1 cellular context compared by ENCODE assay signal in genomic region chr19:15296841-15297415, GRCh38.
TF ChIP-seq lines count a peak whose summit lies in the region.

No MANE protein-coding gene starts in this region.

TF ChIP-seq in HepG2, 621 proteins besides CTCF, POLR2A, EP300 and RAD21 (continues in another document):
- TF ChIP-seq ZBTB7B (CRISPR knock-in tag; IDR thresholded peaks at IDR 0.05): 0 out of 2 replicates have a peak, but pooled peaks have one; percentile 52
- TF ChIP-seq GTF2F1 (IDR thresholded peaks at IDR 0.05; ENCODE audit: low read length): no peak
- no peak for TF ChIP-seq ZBTB7A (CRISPR knock-in tag; IDR thresholded peaks at IDR 0.05)
- TF ChIP-seq RELA (CRISPR knock-in tag; IDR thresholded peaks at IDR 0.05): no peak
- TF ChIP-seq ZSCAN9 (CRISPR knock-in tag; IDR thresholded peaks at IDR 0.05; ENCODE audit: borderline replicate concordance): 0 out of 2 replicates have a peak, but pooled peaks have one; percentile 17
- TF ChIP-seq, protein P1, sequence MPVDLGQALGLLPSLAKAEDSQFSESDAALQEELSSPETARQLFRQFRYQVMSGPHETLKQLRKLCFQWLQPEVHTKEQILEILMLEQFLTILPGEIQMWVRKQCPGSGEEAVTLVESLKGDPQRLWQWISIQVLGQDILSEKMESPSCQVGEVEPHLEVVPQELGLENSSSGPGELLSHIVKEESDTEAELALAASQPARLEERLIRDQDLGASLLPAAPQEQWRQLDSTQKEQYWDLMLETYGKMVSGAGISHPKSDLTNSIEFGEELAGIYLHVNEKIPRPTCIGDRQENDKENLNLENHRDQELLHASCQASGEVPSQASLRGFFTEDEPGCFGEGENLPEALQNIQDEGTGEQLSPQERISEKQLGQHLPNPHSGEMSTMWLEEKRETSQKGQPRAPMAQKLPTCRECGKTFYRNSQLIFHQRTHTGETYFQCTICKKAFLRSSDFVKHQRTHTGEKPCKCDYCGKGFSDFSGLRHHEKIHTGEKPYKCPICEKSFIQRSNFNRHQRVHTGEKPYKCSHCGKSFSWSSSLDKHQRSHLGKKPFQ (CRISPR knock-in tag; IDR thresholded peaks at IDR 0.05; ENCODE audit: insufficient replicate concordance): peak; percentile 65
- no peak; the same call in 1 of the 2 replicates for TF ChIP-seq YEATS4 (CRISPR knock-in tag; IDR thresholded peaks at IDR 0.05; ENCODE audit: borderline replicate concordance)
- TF ChIP-seq SP2 (CRISPR knock-in tag; IDR thresholded peaks at IDR 0.05): no peak
- TF ChIP-seq ZNF644 (CRISPR knock-in tag; IDR thresholded peaks at IDR 0.05; ENCODE audit: low read depth): no peak
- peak; percentile 91 for TF ChIP-seq PATZ1 (CRISPR knock-in tag; IDR thresholded peaks at IDR 0.05)
- TF ChIP-seq ZNF7 (CRISPR knock-in tag; IDR thresholded peaks at IDR 0.05): no peak
- peak; percentile 98 for TF ChIP-seq PPARG (CRISPR knock-in tag; conservative IDR thresholded peaks at IDR 0.05)
- no peak for TF ChIP-seq BHLHE40 (IDR thresholded peaks at IDR 0.05; ENCODE audit: low read length)
- 0 out of 2 replicates have a peak, but pooled peaks have one; percentile 50 for TF ChIP-seq ZNF224 (CRISPR knock-in tag; IDR thresholded peaks at IDR 0.05)
- TF ChIP-seq FOSL1 (CRISPR knock-in tag; IDR thresholded peaks at IDR 0.05; ENCODE audit: borderline replicate concordance): no peak
- no peak for TF ChIP-seq MLXIP (CRISPR knock-in tag; IDR thresholded peaks at IDR 0.05; ENCODE audit: borderline replicate concordance)
- no peak for TF ChIP-seq ZNF12 (CRISPR knock-in tag; IDR thresholded peaks at IDR 0.05)
- no peak for TF ChIP-seq ZNF333 (CRISPR knock-in tag; IDR thresholded peaks at IDR 0.05; ENCODE audit: borderline replicate concordance)
- no peak for TF ChIP-seq ZNF383 (CRISPR knock-in tag; IDR thresholded peaks at IDR 0.05; ENCODE audit: borderline replicate concordance)
- 0 out of 2 replicates have a peak, but pooled peaks have one; percentile 17 for TF ChIP-seq ARNT2 (CRISPR knock-in tag; IDR thresholded peaks at IDR 0.05; ENCODE audit: low read depth)
- TF ChIP-seq MIER2 (CRISPR knock-in tag; IDR thresholded peaks at IDR 0.05): no peak
- TF ChIP-seq PHF8 (CRISPR knock-in tag; IDR thresholded peaks at IDR 0.05): no peak; the same call in 1 of the 2 replicates
- TF ChIP-seq, protein P2, sequence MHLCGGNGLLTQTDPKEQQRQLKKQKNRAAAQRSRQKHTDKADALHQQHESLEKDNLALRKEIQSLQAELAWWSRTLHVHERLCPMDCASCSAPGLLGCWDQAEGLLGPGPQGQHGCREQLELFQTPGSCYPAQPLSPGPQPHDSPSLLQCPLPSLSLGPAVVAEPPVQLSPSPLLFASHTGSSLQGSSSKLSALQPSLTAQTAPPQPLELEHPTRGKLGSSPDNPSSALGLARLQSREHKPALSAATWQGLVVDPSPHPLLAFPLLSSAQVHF (CRISPR knock-in tag; IDR thresholded peaks at IDR 0.05): no peak
- peak; percentile 77; the same call in 1 of the 2 replicates for TF ChIP-seq SOX5 (CRISPR knock-in tag; IDR thresholded peaks at IDR 0.05; ENCODE audit: borderline replicate concordance)
- TF ChIP-seq RXRA (CRISPR knock-in tag; IDR thresholded peaks at IDR 0.05): peak; percentile 9; the same call in 1 of the 2 replicates
- peak; percentile 42; the same call in 1 of the 3 replicates for TF ChIP-seq MXI1 (IDR thresholded peaks at IDR 0.05; ENCODE audit: borderline replicate concordance, low read depth, low read length)
- TF ChIP-seq ZNF280D (CRISPR knock-in tag; IDR thresholded peaks at IDR 0.05): peak; percentile 68
- peak; percentile 28; the same call in 1 of the 2 replicates for TF ChIP-seq KAT7 (CRISPR knock-in tag; IDR thresholded peaks at IDR 0.05; ENCODE audit: borderline replicate concordance)
- no peak for TF ChIP-seq ATF7 (IDR thresholded peaks at IDR 0.05)
- no peak for TF ChIP-seq ATF7 (CRISPR knock-in tag; IDR thresholded peaks at IDR 0.05)
- TF ChIP-seq RBAK (CRISPR knock-in tag; IDR thresholded peaks at IDR 0.05): 0 out of 2 replicates have a peak, but pooled peaks have one; percentile 16
- no peak; the same call in 1 of the 2 replicates for TF ChIP-seq ZNF431 (CRISPR knock-in tag; IDR thresholded peaks at IDR 0.05; ENCODE audit: borderline replicate concordance, low read depth)
- TF ChIP-seq MAX (IDR thresholded peaks at IDR 0.05): peak; percentile 0; the same call in 1 of the 2 replicates
- no peak for TF ChIP-seq ZNF607 (CRISPR knock-in tag; IDR thresholded peaks at IDR 0.05; ENCODE audit: borderline replicate concordance)
- TF ChIP-seq ZNF761 (CRISPR knock-in tag; conservative IDR thresholded peaks at IDR 0.05): no peak
- TF ChIP-seq FOSL2 (CRISPR knock-in tag; IDR thresholded peaks at IDR 0.05): no peak
- peak; percentile 76 for TF ChIP-seq NCOA2 (CRISPR knock-in tag; IDR thresholded peaks at IDR 0.05)
- TF ChIP-seq PRPF4 (IDR thresholded peaks at IDR 0.05; ENCODE audit: low read depth, low read length, poor library complexity, severe bottlenecking): no peak
- TF ChIP-seq GATAD2A (CRISPR knock-in tag; IDR thresholded peaks at IDR 0.05): peak; percentile 89
- no peak for TF ChIP-seq STAT5B (CRISPR knock-in tag; IDR thresholded peaks at IDR 0.05)
- TF ChIP-seq, protein P3, sequence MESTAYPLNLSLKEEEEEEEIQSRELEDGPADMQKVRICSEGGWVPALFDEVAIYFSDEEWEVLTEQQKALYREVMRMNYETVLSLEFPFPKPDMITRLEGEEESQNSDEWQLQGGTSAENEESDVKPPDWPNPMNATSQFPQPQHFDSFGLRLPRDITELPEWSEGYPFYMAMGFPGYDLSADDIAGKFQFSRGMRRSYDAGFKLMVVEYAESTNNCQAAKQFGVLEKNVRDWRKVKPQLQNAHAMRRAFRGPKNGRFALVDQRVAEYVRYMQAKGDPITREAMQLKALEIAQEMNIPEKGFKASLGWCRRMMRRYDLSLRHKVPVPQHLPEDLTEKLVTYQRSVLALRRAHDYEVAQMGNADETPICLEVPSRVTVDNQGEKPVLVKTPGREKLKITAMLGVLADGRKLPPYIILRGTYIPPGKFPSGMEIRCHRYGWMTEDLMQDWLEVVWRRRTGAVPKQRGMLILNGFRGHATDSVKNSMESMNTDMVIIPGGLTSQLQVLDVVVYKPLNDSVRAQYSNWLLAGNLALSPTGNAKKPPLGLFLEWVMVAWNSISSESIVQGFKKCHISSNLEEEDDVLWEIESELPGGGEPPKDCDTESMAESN (CRISPR knock-in tag; conservative IDR thresholded peaks at IDR 0.05): 0 out of 2 replicates have a peak, but pooled peaks have one; percentile 10
- TF ChIP-seq ZNF766 (CRISPR knock-in tag; IDR thresholded peaks at IDR 0.05; ENCODE audit: borderline replicate concordance): no peak
- no peak for TF ChIP-seq DZIP1 (CRISPR knock-in tag; IDR thresholded peaks at IDR 0.05)
- no peak for TF ChIP-seq ISX (CRISPR knock-in tag; conservative IDR thresholded peaks at IDR 0.05)
- TF ChIP-seq MAFK (conservative IDR thresholded peaks at IDR 0.05 in 1 of 2, IDR thresholded peaks at IDR 0.05 in 1 of 2; ENCODE audit: low read length in 2 of 2): 0 out of 4 replicates have a peak, but pooled peaks of 1 of the 2 experiments have one; percentile 7
- TF ChIP-seq ZMYM2 (CRISPR knock-in tag; IDR thresholded peaks at IDR 0.05): peak; percentile 47
- no peak for TF ChIP-seq SUZ12 (IDR thresholded peaks at IDR 0.05; ENCODE audit: low read depth, low read length)
- peak; percentile 59; the same call in 1 of the 2 replicates for TF ChIP-seq HHEX (CRISPR knock-in tag; IDR thresholded peaks at IDR 0.05)
- TF ChIP-seq, protein P4, sequence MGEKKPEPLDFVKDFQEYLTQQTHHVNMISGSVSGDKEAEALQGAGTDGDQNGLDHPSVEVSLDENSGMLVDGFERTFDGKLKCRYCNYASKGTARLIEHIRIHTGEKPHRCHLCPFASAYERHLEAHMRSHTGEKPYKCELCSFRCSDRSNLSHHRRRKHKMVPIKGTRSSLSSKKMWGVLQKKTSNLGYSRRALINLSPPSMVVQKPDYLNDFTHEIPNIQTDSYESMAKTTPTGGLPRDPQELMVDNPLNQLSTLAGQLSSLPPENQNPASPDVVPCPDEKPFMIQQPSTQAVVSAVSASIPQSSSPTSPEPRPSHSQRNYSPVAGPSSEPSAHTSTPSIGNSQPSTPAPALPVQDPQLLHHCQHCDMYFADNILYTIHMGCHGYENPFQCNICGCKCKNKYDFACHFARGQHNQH (CRISPR knock-in tag; IDR thresholded peaks at IDR 0.05): no peak
- TF ChIP-seq ZMYM4 (CRISPR knock-in tag; IDR thresholded peaks at IDR 0.05): no peak
